Comparison of ENCODE assay signal across 1 cellular context in the genomic region with DNA sequence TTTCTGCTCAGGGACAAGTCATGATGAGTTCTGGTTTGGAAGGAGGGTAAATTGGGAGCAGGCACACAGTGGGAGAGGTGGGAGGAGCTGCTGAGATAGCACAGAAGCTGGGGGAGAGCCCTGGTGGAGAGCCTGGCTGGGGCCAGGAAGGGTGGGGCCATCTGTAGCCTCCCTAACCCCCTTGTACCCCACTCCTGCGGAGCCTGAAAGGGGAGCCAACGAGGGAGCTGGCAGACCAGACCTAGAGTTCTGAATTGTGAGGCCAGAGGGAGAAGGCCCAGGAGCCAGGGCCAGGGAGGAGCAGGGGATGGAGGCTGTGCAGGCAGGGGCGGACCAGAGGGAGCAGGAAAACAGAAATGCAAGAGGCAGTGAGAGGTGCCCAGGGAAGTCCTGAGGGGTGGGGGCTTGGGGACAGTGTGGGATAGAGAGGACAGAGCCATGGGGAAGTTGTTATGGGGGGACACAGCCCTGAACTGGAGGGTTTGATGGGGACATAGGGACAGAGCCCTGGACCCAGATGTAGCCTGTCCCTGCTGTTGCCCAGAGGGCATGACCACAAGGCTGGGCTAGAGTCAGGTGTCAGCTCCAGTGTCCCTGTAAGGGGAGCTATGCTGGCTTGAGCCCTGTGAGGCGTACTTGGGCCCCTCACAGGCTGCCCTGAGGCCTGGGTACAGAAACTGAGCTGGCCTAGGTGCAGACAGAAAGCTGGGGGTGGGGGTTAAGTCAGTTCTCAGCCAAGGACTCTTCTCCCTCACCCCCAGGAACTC.
TF ChIP-seq lines count a peak whose summit lies in the region.

No MANE protein-coding gene starts in this region.

TF ChIP-seq in IMR-90, 13 proteins besides CTCF, POLR2A, EP300 and RAD21:
- TF ChIP-seq MXI1 (IDR thresholded peaks at IDR 0.05; ENCODE audit: borderline replicate concordance, low read depth, low read length) (no peak), BHLHE40 (IDR thresholded peaks at IDR 0.05; ENCODE audit: low read depth, low read length) (no peak), RFX5 (IDR thresholded peaks at IDR 0.05; ENCODE audit: low read depth, low read length) (no peak), MAZ (IDR thresholded peaks at IDR 0.05; ENCODE audit: borderline replicate concordance, low read depth, low read length) (no peak), SMC3 (IDR thresholded peaks at IDR 0.05; ENCODE audit: low read depth, low read length) (no peak), CHD1 (IDR thresholded peaks at IDR 0.05; ENCODE audit: low read depth, low read length) (no peak), ELK1 (IDR thresholded peaks at IDR 0.05; ENCODE audit: borderline replicate concordance, low read depth, low read length) (no peak)
